5 cellular contexts compared by ENCODE assay signal in genomic region chr12:103782399-103782798, GRCh38.
"Had no signal": no experiment of that assay in that cellular context is flagged by ENCODE, and none has a peak within 500 bp of the region (broad histone marks: within the 10 kb centered on the region; RNA-seq: fewer than 3 reads in every experiment).

No MANE protein-coding gene starts in this region.

- DNase-seq: IMR-90, KBM-7 had no signal

- H3K27ac ChIP-seq: HL-60 had no signal

- H3K4me3 ChIP-seq: K562 had no signal

- ATAC-seq: HepG2, K562 had no signal
